In genomic region chr19:34254552-34255432, GRCh38 we compare ENCODE assay signal across 8 cellular contexts. TPM values are rescaled to one million over a fixed set of nuclear protein-coding genes. Genes with fewer than 3 reads are reported as not detected.
DNase-seq lines count a peak whose midpoint lies in the region; ATAC-seq, FAIRE-seq and TF ChIP-seq lines count a peak whose summit lies in the region.

A gene with protein sequence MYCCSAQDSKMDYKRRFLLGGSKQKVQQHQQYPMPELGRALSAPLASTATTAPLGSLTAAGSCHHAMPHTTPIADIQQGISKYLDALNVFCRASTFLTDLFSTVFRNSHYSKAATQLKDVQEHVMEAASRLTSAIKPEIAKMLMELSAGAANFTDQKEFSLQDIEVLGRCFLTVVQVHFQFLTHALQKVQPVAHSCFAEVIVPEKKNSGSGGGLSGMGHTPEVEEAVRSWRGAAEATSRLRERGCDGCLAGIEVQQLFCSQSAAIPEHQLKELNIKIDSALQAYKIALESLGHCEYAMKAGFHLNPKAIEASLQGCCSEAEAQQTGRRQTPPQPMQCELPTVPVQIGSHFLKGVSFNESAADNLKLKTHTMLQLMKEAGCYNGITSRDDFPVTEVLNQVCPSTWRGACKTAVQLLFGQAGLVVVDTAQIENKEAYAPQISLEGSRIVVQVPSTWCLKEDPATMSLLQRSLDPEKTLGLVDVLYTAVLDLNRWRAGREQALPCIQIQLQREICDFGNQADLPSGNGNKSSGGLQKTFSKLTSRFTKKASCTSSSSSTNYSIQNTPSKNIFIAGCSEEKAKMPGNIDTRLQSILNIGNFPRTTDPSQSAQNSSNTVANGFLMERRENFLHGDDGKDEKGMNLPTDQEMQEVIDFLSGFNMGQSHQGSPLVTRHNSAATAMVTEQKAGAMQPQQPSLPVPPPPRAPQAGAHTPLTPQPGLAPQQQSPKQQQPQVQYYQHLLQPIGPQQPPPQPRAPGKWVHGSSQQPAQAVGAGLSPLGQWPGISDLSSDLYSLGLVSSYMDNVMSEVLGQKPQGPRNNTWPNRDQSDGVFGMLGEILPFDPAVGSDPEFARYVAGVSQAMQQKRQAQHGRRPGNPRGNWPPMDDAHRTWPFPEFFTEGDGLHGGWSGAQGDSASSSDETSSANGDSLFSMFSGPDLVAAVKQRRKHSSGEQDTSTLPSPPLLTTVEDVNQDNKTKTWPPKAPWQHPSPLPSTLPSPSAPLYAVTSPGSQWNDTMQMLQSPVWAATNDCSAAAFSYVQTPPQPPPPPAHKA (N-terminal part only) (plus strand): TSS chr19:34254554. CDS start chr19:34300474, 45,920 bp downstream.

- no peaks in the 10 kb centered on the region for H3K9me3 Mint-ChIP-seq in activated naive CD8-positive, alpha-beta T cell treated with anti-CD3 and anti-CD28 coated beads, Interleukin-2, amount 10 ng/mL, durations not matched to agents 7 days and 5 days

- ATAC-seq in HG03196 (IDR thresholded peaks at IDR 0.05; ENCODE audit: unreplicated experiment) (peak; percentile 42), heart right ventricle (peak; percentile 43 to 92 (median 70))
- ATAC-seq in activated naive CD8-positive, alpha-beta T cell treated with anti-CD3 and anti-CD28 coated beads, Interleukin-2, amount 10 ng/mL, durations not matched to agents 7 days and 5 days (ENCODE audit: low read depth) = peak; percentile 50

- FAIRE-seq in GM19239 (lab: Jason Lieb, UNC) = no peak

- peak within 1 kb of the TSS; percentile 99 for H3K27ac Mint-ChIP-seq in activated naive CD8-positive, alpha-beta T cell treated with anti-CD3 and anti-CD28 coated beads, Interleukin-2, amount 10 ng/mL, durations not matched to agents 7 days and 5 days

- POLR2A ChIA-PET in activated naive CD8-positive, alpha-beta T cell treated with anti-CD3 and anti-CD28 coated beads, Interleukin-2, amount 10 ng/mL, durations not matched to agents 7 days and 5 days (lab: Charles Lee) = interaction anchor here (0.6 kb wide), 1 partner anchor 53 kb away, joined by 4 read pairs; no protein-coding TSS in a partner anchor

- H3K4me1 Mint-ChIP-seq in activated naive CD8-positive, alpha-beta T cell treated with anti-CD3 and anti-CD28 coated beads, Interleukin-2, amount 10 ng/mL, durations not matched to agents 7 days and 5 days = peaks cover 14% of the 10 kb centered on the region

- H3K36me3 Mint-ChIP-seq in activated naive CD8-positive, alpha-beta T cell treated with anti-CD3 and anti-CD28 coated beads, Interleukin-2, amount 10 ng/mL, durations not matched to agents 7 days and 5 days = peaks cover 1% of the 10 kb centered on the region

- no peak for TF ChIP-seq POLR2A in prostate gland (IDR thresholded peaks at IDR 0.05)

- peaks cover 3% of the 10 kb centered on the region; the same call in 1 of the 2 replicates for H3K4me1 ChIP-seq in BE2C
- H3K4me1 ChIP-seq in heart right ventricle = peaks cover 0 to 44% (median 28%) of the 10 kb centered on the region in 9 donors
- peaks cover 2% of the 10 kb centered on the region for H3K4me1 ChIP-seq in prostate gland (replicated peaks)

- H3K4me3 Mint-ChIP-seq in activated naive CD8-positive, alpha-beta T cell treated with anti-CD3 and anti-CD28 coated beads, Interleukin-2, amount 10 ng/mL, durations not matched to agents 7 days and 5 days = peak within 1 kb of the TSS; percentile 99

- H3K27ac ChIP-seq in heart right ventricle (peak within 1 kb of the TSS; percentile 92 to 100 (median 96)), prostate gland (peak within 1 kb of the TSS; percentile 97)

- intact Hi-C loops in heart right ventricle (cut with DNase I) (loop anchor here in 5 of 10 donors (5.0 to 10.0 kb wide), 3 partner anchors 78 to 83 kb away; no protein-coding TSS in a partner anchor), prostate gland (cut with DNase I) (loop anchor here (10.0 kb wide), 2 partner anchors 80 kb away; partner anchors contain the start of gene LSM14A)

- no peaks in the 10 kb centered on the region for H3K27me3 ChIP-seq in BE2C
- peaks cover 0 to 17% (median 0%) of the 10 kb centered on the region in 7 donors for H3K27me3 ChIP-seq in heart right ventricle
- no peaks in the 10 kb centered on the region for H3K27me3 ChIP-seq in prostate gland (replicated peaks; ENCODE audit: insufficient read depth)

- H3K36me3 ChIP-seq in BE2C (no peaks in the 10 kb centered on the region), heart right ventricle (peaks cover 0 to 5% (median 0%) of the 10 kb centered on the region in 9 donors), prostate gland (no peaks in the 10 kb centered on the region)

- H3K27me3 Mint-ChIP-seq in activated naive CD8-positive, alpha-beta T cell treated with anti-CD3 and anti-CD28 coated beads, Interleukin-2, amount 10 ng/mL, durations not matched to agents 7 days and 5 days = no peaks in the 10 kb centered on the region

- no peak for TF ChIP-seq CTCF in BE2C (IDR thresholded peaks at IDR 0.05; ENCODE audit: low read depth, low read length)
- no peak for TF ChIP-seq CTCF in heart right ventricle (IDR thresholded peaks at IDR 0.05)
- peak in 1 of 4 experiments; percentile 16 for TF ChIP-seq CTCF in prostate gland (IDR thresholded peaks at IDR 0.05)

- H3K9me3 ChIP-seq in BE2C (no peaks in the 10 kb centered on the region), heart right ventricle (no peaks in the 10 kb centered on the region), prostate gland (no peaks in the 10 kb centered on the region)

- DNase-seq in BE2C (peak; percentile 89), GM19239 (ENCODE audit: insufficient read length, low spot score) (peak; percentile 95), RPMI8226 (peak; percentile 19), heart right ventricle (peak; percentile 36 to 51), prostate gland (ENCODE audit: low spot score) (peak; percentile 82), SK-N-DZ (ENCODE audit: low spot score) (no peak)
- DNase-seq in activated naive CD8-positive, alpha-beta T cell treated with anti-CD3 and anti-CD28 coated beads, Interleukin-2, amount 10 ng/mL, durations not matched to agents 7 days and 5 days = peak; percentile 67

- peak within 1 kb of the TSS; percentile 82 for H3K4me3 ChIP-seq in BE2C (ENCODE audit: low read depth, low read length)
- H3K4me3 ChIP-seq in heart right ventricle = peak within 1 kb of the TSS; percentile 78 to 100 (median 96)
- H3K4me3 ChIP-seq in prostate gland = peak within 1 kb of the TSS; percentile 85 to 88

- WGBS in heart right ventricle, 2 donors = 1% methylated on average over 70 to 109 of the region's 112 CpGs
- under 1% methylated on average over 53 of the region's 112 CpGs for WGBS in prostate gland

RNA-seq across cellular contexts. Expression of the gene that starts here (rescaled TPM):
- polyA plus RNA-seq in BE2C (2012; ENCODE audit: insufficient read depth, insufficient read length, low read depth) = 13.4 TPM
- 10 to 100 TPM; 17.7 to 19.4 TPM for total RNA-seq in activated naive CD8-positive, alpha-beta T cell treated with anti-CD3 and anti-CD28 coated beads, Interleukin-2, amount 10 ng/mL, durations not matched to agents 7 days and 5 days
- total RNA-seq in heart right ventricle = 10 to 100 TPM; 17.1 to 28.9 (median 23.7) TPM
- polyA plus RNA-seq in heart right ventricle = 10 to 100 TPM in 1 of 2 donors, 1 to 10 TPM in 1; 7.1 to 10.2 TPM
- 10 to 100 TPM; 17.9 to 29.5 TPM for total RNA-seq in prostate gland
- 10.4 and 12.0 TPM in 2 replicates for polyA plus RNA-seq in SK-N-DZ (2014; cell fraction: cytosol; rRNA removed)
- 6.5 and 8.6 TPM in 2 replicates for polyA plus RNA-seq in SK-N-DZ (2014; cell fraction: nucleus; rRNA removed)
